In genomic region chr7:70240873-70241272, GRCh38 we compare ENCODE assay signal across 8 cellular contexts.
"Had no signal": no experiment of that assay in that cellular context is flagged by ENCODE, and none has a peak within 500 bp of the region (broad histone marks: within the 10 kb centered on the region; RNA-seq: fewer than 3 reads in every experiment).

No MANE protein-coding gene starts in this region.

- H3K9me3 ChIP-seq: HAP-1 had no signal

- H3K36me3 ChIP-seq: HAP-1 had no signal

- ATAC-seq: HCT116, K562 had no signal

- H2AFZ ChIP-seq: GM23248 had no signal

- H3K4me3 ChIP-seq: GM23248, HAP-1, K562 had no signal

- H3K27ac ChIP-seq: GM23248 had no signal

- H3K9ac ChIP-seq: GM23248 had no signal

- DNase-seq: GM23248, GOT3, H7, IMR-90, KG1 had no signal
